25 cellular contexts compared by ENCODE assay signal in the genomic region with DNA sequence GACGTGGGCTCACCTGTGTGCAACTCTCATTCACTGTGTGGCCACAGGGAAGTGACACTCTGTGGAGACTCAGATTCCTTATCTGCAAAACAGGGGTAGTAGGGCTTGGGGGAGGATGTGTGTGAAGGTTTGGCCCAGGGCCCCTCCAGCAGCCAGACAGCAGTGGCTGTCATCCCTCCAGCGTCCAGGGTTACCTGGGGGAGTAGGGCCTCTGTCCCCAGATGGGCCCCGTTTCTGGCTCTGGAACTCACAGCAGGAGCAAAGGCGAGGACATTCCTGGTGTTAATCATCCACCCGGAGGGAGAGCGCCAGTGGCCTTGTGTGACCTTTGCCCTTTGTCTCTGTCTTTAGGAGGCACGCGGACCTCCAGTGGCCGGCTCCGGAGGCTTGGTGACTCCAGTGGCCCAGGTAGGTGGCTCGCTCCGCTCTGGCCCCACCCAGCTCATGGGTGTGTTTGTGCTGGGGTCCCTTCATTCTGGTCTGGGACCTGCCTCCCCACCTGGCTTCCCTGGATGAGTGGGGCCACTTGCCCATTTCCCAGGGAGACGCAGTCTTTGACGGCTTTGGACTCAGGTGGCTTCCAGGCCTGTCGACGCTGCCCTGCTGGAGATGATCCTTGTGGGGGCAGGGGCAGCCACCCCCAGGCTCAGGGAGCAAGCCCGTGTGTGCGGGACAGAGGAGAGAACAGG.
DNase-seq lines count a peak whose midpoint lies in the region; ATAC-seq, FAIRE-seq and TF ChIP-seq lines count a peak whose summit lies in the region.
"Had no signal": no experiment of that assay in that cellular context is flagged by ENCODE, and none has a peak within 500 bp of the region (broad histone marks: within the 10 kb centered on the region; RNA-seq: fewer than 3 reads in every experiment).

No MANE protein-coding gene starts in this region.

- no peak overlapping the region for H3K27ac Mint-ChIP-seq in activated CD4-positive, alpha-beta memory T cell treated with anti-CD3 and anti-CD28 coated beads, Interleukin-2, amount 10 ng/mL, durations not matched to agents 7 days and 5 days
- H3K27ac Mint-ChIP-seq: activated CD4-positive, alpha-beta memory T cell treated with anti-CD3 and anti-CD28 coated beads for 36 hours; activated naive CD4-positive, alpha-beta T cell treated with anti-CD3 and anti-CD28 coated beads, Interleukin-2, amount 50 U/mL, for 72 hours; CD14-positive monocyte; IgD-negative memory B cell; stimulated activated memory B cell treated with anti-CD40 and anti-IgM and Interleukin-4, amounts not matched to agents 10 μg/mL and 1 μg/mL and 100 μg/mL, for 72 hours; T-cell had no signal

- no peak overlapping the region for H3K4ac ChIP-seq in neuronal stem cell (ENCODE audit: low read length)

- peak overlapping the region; percentile 77 to 88 for H3K27ac ChIP-seq in A549
- peak overlapping the region in 3 of 4 donors; percentile 38 to 80 (median 57) for H3K27ac ChIP-seq in Peyer's patch
- H3K27ac ChIP-seq in hepatocyte = peak overlapping the region; percentile 85
- H3K27ac ChIP-seq in neuronal stem cell (replicated peaks; ENCODE audit: low read length) = no peak overlapping the region
- H3K27ac ChIP-seq in stomach = no peak overlapping the region
- H3K27ac ChIP-seq: brain microvascular endothelial cell, tibial artery had no signal

- no peaks in the 10 kb centered on the region for H3K9me3 Mint-ChIP-seq in activated CD4-positive, alpha-beta memory T cell treated with anti-CD3 and anti-CD28 coated beads, Interleukin-2, amount 10 ng/mL, durations not matched to agents 7 days and 5 days
- H3K9me3 Mint-ChIP-seq: activated CD4-positive, alpha-beta memory T cell treated with anti-CD3 and anti-CD28 coated beads for 36 hours; activated naive CD4-positive, alpha-beta T cell treated with anti-CD3 and anti-CD28 coated beads, Interleukin-2, amount 50 U/mL, for 72 hours; CD14-positive monocyte; IgD-negative memory B cell; naive thymus-derived CD4-positive, alpha-beta T cell; stimulated activated memory B cell treated with anti-CD40 and anti-IgM and Interleukin-4, amounts not matched to agents 10 μg/mL and 1 μg/mL and 100 μg/mL, for 72 hours; T-cell had no signal

- H3K4me1 ChIP-seq in A549 (peaks cover 77% of the 10 kb centered on the region), Peyer's patch (peaks cover 0 to 61% (median 3%) of the 10 kb centered on the region in 4 donors), hepatocyte (ENCODE audit: insufficient read depth) (peaks cover 63% of the 10 kb centered on the region), neuronal stem cell (ENCODE audit: control insufficient read depth in 2 of 2, insufficient read depth in 1 of 2, low read depth in 1 of 2, low read length in 2 of 2) (peaks cover 7 to 15% of the 10 kb centered on the region in 2 donors), stomach (peaks cover 10 to 55% (median 17%) of the 10 kb centered on the region in 4 donors)

- peak overlapping the region; percentile 40 for H2BK5ac ChIP-seq in neuronal stem cell (ENCODE audit: low read length)

- POLR2A ChIA-PET in A549 (lab: Yijun Ruan, JAX) = no interaction called here
- POLR2A ChIA-PET in activated CD4-positive, alpha-beta memory T cell treated with anti-CD3 and anti-CD28 coated beads, Interleukin-2, amount 10 ng/mL, durations not matched to agents 7 days and 5 days (lab: Charles Lee) = no interaction called here

- TF ChIP-seq CTCF in A549 (IDR thresholded peaks at IDR 0.05) (no peak), Peyer's patch (IDR thresholded peaks at IDR 0.05) (peak in 1 of 6 experiments; percentile 7), hepatocyte (IDR thresholded peaks at IDR 0.05; ENCODE audit: poor library complexity) (no peak), stomach (IDR thresholded peaks at IDR 0.05) (no peak)

- H4K8ac ChIP-seq in neuronal stem cell (ENCODE audit: low read depth, low read length) = no peak overlapping the region

- peak overlapping the region; percentile 5 for H3K18ac ChIP-seq in neuronal stem cell (ENCODE audit: low read length)

- CTCF ChIA-PET in A549 (lab: Yijun Ruan, JAX) = no interaction called here
- CTCF ChIA-PET in activated CD4-positive, alpha-beta memory T cell treated with anti-CD3 and anti-CD28 coated beads, Interleukin-2, amount 10 ng/mL, durations not matched to agents 7 days and 5 days (lab: Charles Lee) = no interaction called here

- TF ChIP-seq EP300 in A549 (IDR thresholded peaks at IDR 0.05) (no peak), stomach (IDR thresholded peaks at IDR 0.05) (no peak)

- ATAC-seq in A549 = peak; percentile 30 to 43; a peak in 5 of 6 replicates
- no peak for ATAC-seq in GM19328 (IDR thresholded peaks at IDR 0.05; ENCODE audit: unreplicated experiment)
- ATAC-seq: activated naive CD4-positive, alpha-beta T cell treated with anti-CD3 and anti-CD28 coated beads, Interleukin-2, amount 50 U/mL, for 72 hours; naive thymus-derived CD4-positive, alpha-beta T cell; stimulated activated memory B cell treated with anti-CD40 and anti-IgM and Interleukin-4, amounts not matched to agents 10 μg/mL and 1 μg/mL and 100 μg/mL, for 72 hours; T-cell had no signal

- no peak overlapping the region for H3K14ac ChIP-seq in neuronal stem cell (ENCODE audit: low read length)

- H3K79me1 ChIP-seq in neuronal stem cell (ENCODE audit: low read depth, low read length) = no peaks in the 10 kb centered on the region

- no peak overlapping the region for H3K4me3 Mint-ChIP-seq in activated CD4-positive, alpha-beta memory T cell treated with anti-CD3 and anti-CD28 coated beads, Interleukin-2, amount 10 ng/mL, durations not matched to agents 7 days and 5 days
- H3K4me3 Mint-ChIP-seq: activated CD4-positive, alpha-beta memory T cell treated with anti-CD3 and anti-CD28 coated beads for 36 hours; CD14-positive monocyte; IgD-negative memory B cell; naive thymus-derived CD4-positive, alpha-beta T cell; stimulated activated memory B cell treated with anti-CD40 and anti-IgM and Interleukin-4, amounts not matched to agents 10 μg/mL and 1 μg/mL and 100 μg/mL, for 72 hours; T-cell had no signal

- no peaks in the 10 kb centered on the region for H3K4me1 Mint-ChIP-seq in activated CD4-positive, alpha-beta memory T cell treated with anti-CD3 and anti-CD28 coated beads, Interleukin-2, amount 10 ng/mL, durations not matched to agents 7 days and 5 days

- peaks cover 84% of the 10 kb centered on the region for H3K79me2 ChIP-seq in hepatocyte

- 47% methylated on average over 13 of the region's 18 CpGs for WGBS in A549 (ENCODE audit: missing lambda C conversion rate)
- 63% methylated on average over 18 of the region's 18 CpGs for WGBS in hepatocyte (ENCODE audit: low lambda C conversion rate, missing lambda C conversion rate)
- no CpG with 5 or more reads among the region's 18 CpGs for WGBS in neuronal stem cell (ENCODE audit: extremely low coverage in 2 of 2, insufficient read length in 2 of 2, insufficient replicate concordance in 1 of 2), 2 donors
- WGBS in stomach, 5 donors = 74 to 79% (median 75%) methylated on average over 14 to 18 of the region's 18 CpGs

- intact Hi-C loops in stomach (cut with DNase I; ENCODE audit: low total_unique reads) = no loop called here

- no peak overlapping the region for H3K9ac ChIP-seq in neuronal stem cell (ENCODE audit: low read depth, low read length, poor library complexity)

- H3K23ac ChIP-seq in neuronal stem cell (ENCODE audit: low read depth, low read length, poor library complexity) = no peak overlapping the region

- H2BK120ac ChIP-seq in neuronal stem cell (ENCODE audit: low read depth, low read length) = no peak overlapping the region

- no peaks in the 10 kb centered on the region for H3K36me3 Mint-ChIP-seq in activated CD4-positive, alpha-beta memory T cell treated with anti-CD3 and anti-CD28 coated beads, Interleukin-2, amount 10 ng/mL, durations not matched to agents 7 days and 5 days (ENCODE audit: low read depth)
- H3K36me3 Mint-ChIP-seq: activated CD4-positive, alpha-beta memory T cell treated with anti-CD3 and anti-CD28 coated beads for 36 hours; activated naive CD4-positive, alpha-beta T cell treated with anti-CD3 and anti-CD28 coated beads, Interleukin-2, amount 50 U/mL, for 72 hours; IgD-negative memory B cell; naive thymus-derived CD4-positive, alpha-beta T cell; T-cell had no signal

- H3K4me3 ChIP-seq in A549 = peak overlapping the region; percentile 14; the same call in 1 of the 3 replicates
- no peak overlapping the region for H3K4me3 ChIP-seq in Peyer's patch
- H3K4me3 ChIP-seq in hepatocyte = no peak overlapping the region
- peak overlapping the region in 1 of 2 donors; percentile 25 for H3K4me3 ChIP-seq in neuronal stem cell (ENCODE audit: low read length in 2 of 2)
- no peak overlapping the region for H3K4me3 ChIP-seq in stomach
- H3K4me3 ChIP-seq: lung, tibial artery had no signal

- no peak for FAIRE-seq in A549 (lab: Jason Lieb, UNC)

- no peaks in the 10 kb centered on the region for H3K27me3 ChIP-seq in Peyer's patch
- H3K27me3 ChIP-seq in hepatocyte = no peaks in the 10 kb centered on the region
- no peaks in the 10 kb centered on the region for H3K27me3 ChIP-seq in neuronal stem cell (ENCODE audit: control insufficient read depth in 3 of 3, insufficient read depth in 3 of 3, low read depth in 1 of 3, low read length in 3 of 3)
- no peaks in the 10 kb centered on the region for H3K27me3 ChIP-seq in stomach
- H3K27me3 ChIP-seq: brain microvascular endothelial cell, tibial artery had no signal

- H3K36me3 ChIP-seq in Peyer's patch (peaks cover 0 to 4% (median 0%) of the 10 kb centered on the region in 3 donors), hepatocyte (replicated peaks; ENCODE audit: insufficient read depth, low read depth) (no peaks in the 10 kb centered on the region), neuronal stem cell (replicated peaks in 1 of 2; ENCODE audit: control insufficient read depth in 2 of 2, insufficient read depth in 2 of 2, low read length in 2 of 2) (no peaks in the 10 kb centered on the region), stomach (peaks cover 0 to 28% (median 10%) of the 10 kb centered on the region in 4 donors)
- H3K36me3 ChIP-seq: brain microvascular endothelial cell, tibial artery had no signal

- no peak overlapping the region for H2AK5ac ChIP-seq in neuronal stem cell (ENCODE audit: low read depth, low read length)

- H2BK12ac ChIP-seq in neuronal stem cell (ENCODE audit: low read length) = no peak overlapping the region

- H3K4me2 ChIP-seq in A549 (peak overlapping the region; percentile 83), hepatocyte (peak overlapping the region; percentile 49), neuronal stem cell (ENCODE audit: insufficient read depth, low read length, poor library complexity, severe bottlenecking) (no peak overlapping the region)

- no peaks in the 10 kb centered on the region for H4K20me1 ChIP-seq in hepatocyte (ENCODE audit: insufficient read depth, poor library complexity, severe bottlenecking)

- no peak for TF ChIP-seq RAD21 in A549 (conservative IDR thresholded peaks at IDR 0.05 in 1 of 2, IDR thresholded peaks at IDR 0.05 in 1 of 2)

- H3K27me3 Mint-ChIP-seq in activated CD4-positive, alpha-beta memory T cell treated with anti-CD3 and anti-CD28 coated beads, Interleukin-2, amount 10 ng/mL, durations not matched to agents 7 days and 5 days = no peaks in the 10 kb centered on the region
- H3K27me3 Mint-ChIP-seq: activated CD4-positive, alpha-beta memory T cell treated with anti-CD3 and anti-CD28 coated beads for 36 hours; stimulated activated memory B cell treated with anti-CD40 and anti-IgM and Interleukin-4, amounts not matched to agents 10 μg/mL and 1 μg/mL and 100 μg/mL, for 72 hours had no signal

- H4K91ac ChIP-seq in neuronal stem cell (ENCODE audit: low read depth, low read length, poor library complexity) = no peak overlapping the region

- H2BK15ac ChIP-seq in neuronal stem cell (ENCODE audit: low read length) = no peak overlapping the region

- no peak overlapping the region for H2AFZ ChIP-seq in hepatocyte
- H2AFZ ChIP-seq in neuronal stem cell (ENCODE audit: low read length) = no peak overlapping the region

- H3K9me2 ChIP-seq in hepatocyte (replicated peaks; ENCODE audit: insufficient read depth) = no peaks in the 10 kb centered on the region

- DNase-seq in A549 (ENCODE audit: low read depth in 1 of 2, low spot score in 1 of 2) = peak in 1 of 2 experiments; percentile 60
- peak in 2 of 3 donors; percentile 81 to 83 for DNase-seq in Peyer's patch
- DNase-seq in hepatocyte (ENCODE audit: low spot score) = peak; percentile 80
- DNase-seq in neuronal stem cell (ENCODE audit: low spot score) = no peak
- no peak for DNase-seq in DMS53 treated with DMSO at 0.1 percent for 48 hours (lab: John Stamatoyannopoulos, UW; ENCODE audit: unreplicated experiment)
- DNase-seq in activated CD4-positive, alpha-beta memory T cell treated with anti-CD3 and anti-CD28 coated beads, Interleukin-2, amount 10 ng/mL, durations not matched to agents 7 days and 5 days = no peak
- DNase-seq in stomach = no peak
- DNase-seq: ACHN; activated CD4-positive, alpha-beta memory T cell treated with anti-CD3 and anti-CD28 coated beads for 36 hours; activated T-cell treated with anti-CD3 and anti-CD28 coated beads, Interleukin-2, amount 50 U/mL, for 1 hour; brain microvascular endothelial cell; dermis blood vessel endothelial cell; DMS79 treated with DMSO at 0.1 percent for 48 hours; naive thymus-derived CD4-positive, alpha-beta T cell; NCI-H187 treated with DMSO at 0.1 percent for 48 hours; NCI-H345; NK-92 treated with Interleukin-12 subunit alpha and Interleukin-12 subunit beta, amount 100 ng/mL, for 24 hours; T-cell; tibial artery had no signal

- no peak for TF ChIP-seq POLR2A in A549 (IDR thresholded peaks at IDR 0.05; ENCODE audit: low read length)
- no peak for TF ChIP-seq POLR2A in Peyer's patch (IDR thresholded peaks at IDR 0.05)
- no peak for TF ChIP-seq POLR2A in stomach (IDR thresholded peaks at IDR 0.05)

- H3K9me3 ChIP-seq in A549 (no peaks in the 10 kb centered on the region), Peyer's patch (no peaks in the 10 kb centered on the region), hepatocyte (ENCODE audit: low read depth) (no peaks in the 10 kb centered on the region), neuronal stem cell (replicated peaks in 1 of 2; ENCODE audit: control insufficient read depth in 2 of 2, insufficient read depth in 1 of 2, low read depth in 1 of 2, low read length in 2 of 2) (peaks cover 0 to 2% of the 10 kb centered on the region in 2 donors), stomach (no peaks in the 10 kb centered on the region)
- H3K9me3 ChIP-seq: tibial artery had no signal

Comparison
In these comparisons a context has a peak if more than half of its experiments do, and no peak if none do; other contexts are left out.
1. DNase-seq: peak in Peyer's patch (2 of 3) and hepatocyte (single experiment); none in neuronal stem cell (single experiment), DMS53 treated with DMSO at 0.1 percent for 48 hours (single experiment), activated CD4-positive, alpha-beta memory T cell treated with anti-CD3 and anti-CD28 coated beads, Interleukin-2, amount 10 ng/mL, durations not matched to agents 7 days and 5 days (single experiment) and stomach (single experiment).
2. H3K27ac ChIP-seq: peak in A549 (2 of 2), Peyer's patch (3 of 4) and hepatocyte (single experiment); none in neuronal stem cell (single experiment) and stomach (0 of 5).